In the genomic region with DNA sequence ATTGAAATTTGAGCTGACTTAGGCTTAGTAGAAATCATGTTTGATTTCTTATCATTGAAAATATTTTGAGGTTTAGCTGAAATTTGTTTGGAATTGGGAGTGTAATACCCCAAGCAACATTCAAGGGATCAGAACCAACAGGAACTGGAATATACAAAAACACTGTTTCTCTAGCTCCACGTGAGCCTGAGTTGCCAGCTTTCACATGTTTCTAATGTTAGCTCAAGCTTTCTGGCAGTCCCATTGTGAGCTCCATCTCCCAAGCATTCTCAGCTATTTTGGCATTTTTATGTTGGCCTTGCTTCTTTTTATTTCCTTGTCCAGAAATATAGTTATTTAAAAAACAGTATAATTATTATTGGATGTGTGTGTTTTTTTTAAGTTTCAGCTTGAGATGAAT, we compare ENCODE assay signal across 16 cellular contexts.
DNase-seq lines count a peak whose midpoint lies in the region; ATAC-seq and TF ChIP-seq lines count a peak whose summit lies in the region.
"Had no signal": no experiment of that assay in that cellular context is flagged by ENCODE, and none has a peak within 500 bp of the region (broad histone marks: within the 10 kb centered on the region; RNA-seq: fewer than 3 reads in every experiment).

No MANE protein-coding gene starts in this region.

- TF ChIP-seq CTCF in nephron progenitor cell (IDR thresholded peaks at IDR 0.05): no peak
- TF ChIP-seq CTCF in tibial artery (IDR thresholded peaks at IDR 0.05): no peak
- no peak for TF ChIP-seq CTCF in WERI-Rb-1 (IDR thresholded peaks at IDR 0.05; ENCODE audit: low read depth, low read length)

- H3K27me3 ChIP-seq in adipocyte (replicated peaks; ENCODE audit: control insufficient read depth, insufficient read depth, low read length) (peaks cover 3% of the 10 kb centered on the region), tibial artery (no peaks in the 10 kb centered on the region), WERI-Rb-1 (ENCODE audit: insufficient read depth, low read depth, severe bottlenecking) (no peaks in the 10 kb centered on the region)

- peaks cover 3% of the 10 kb centered on the region for H3K9me3 Mint-ChIP-seq in nephron progenitor cell
- H3K9me3 Mint-ChIP-seq: GM23338, H9 had no signal

- peak overlapping the region; percentile 84 for H3K27ac Mint-ChIP-seq in nephron progenitor cell
- H3K27ac Mint-ChIP-seq: CD4-positive, alpha-beta memory T cell; GM23338; H9 had no signal

- no peak overlapping the region for H3K9ac ChIP-seq in adipocyte (ENCODE audit: low read length)

- peak overlapping the region; percentile 11 to 33 for H3K27ac ChIP-seq in tibial artery
- H3K27ac ChIP-seq in WERI-Rb-1: no peak overlapping the region

- intact Hi-C loops in tibial artery (cut with DNase I; ENCODE audit: low total_unique reads): no loop called here

- H3K4me3 ChIP-seq in adipocyte (ENCODE audit: low read length): no peak overlapping the region
- H3K4me3 ChIP-seq in tibial artery: no peak overlapping the region
- H3K4me3 ChIP-seq in WERI-Rb-1 (ENCODE audit: low read depth, low read length): no peak overlapping the region
- H3K4me3 ChIP-seq: GM23338 had no signal

- peak; percentile 7 for DNase-seq in adipocyte (ENCODE audit: low read depth)
- no peak for DNase-seq in nephron progenitor cell
- DNase-seq in tibial artery: no peak
- DNase-seq in WERI-Rb-1: no peak
- DNase-seq: C1 segment of cervical spinal cord; Calu3; CD4-positive, alpha-beta memory T cell; COR-L47; DMS53; DMS79 treated with DMSO at 0.1 percent for 48 hours; GF-D8; H9 had no signal

- no peaks in the 10 kb centered on the region for H3K27me3 Mint-ChIP-seq in nephron progenitor cell (ENCODE audit: low read depth, poor library complexity)
- H3K27me3 Mint-ChIP-seq: CD4-positive, alpha-beta memory T cell had no signal

- no peak overlapping the region for H3K4me3 Mint-ChIP-seq in nephron progenitor cell
- H3K4me3 Mint-ChIP-seq: CD4-positive, alpha-beta memory T cell; GM23338; H9 had no signal

- H3K36me3 ChIP-seq in adipocyte (ENCODE audit: control insufficient read depth, insufficient read depth, low read length, severe bottlenecking) (no peaks in the 10 kb centered on the region), tibial artery (no peaks in the 10 kb centered on the region), WERI-Rb-1 (no peaks in the 10 kb centered on the region)

- no peaks in the 10 kb centered on the region for H3K4me1 ChIP-seq in adipocyte (ENCODE audit: control insufficient read depth, insufficient read depth, low read length)
- peaks cover 0 to 15% (median 0%) of the 10 kb centered on the region in 4 donors for H3K4me1 ChIP-seq in tibial artery

- H3K9me3 ChIP-seq in adipocyte (ENCODE audit: control insufficient read depth, low read length) (no peaks in the 10 kb centered on the region), tibial artery (no peaks in the 10 kb centered on the region), WERI-Rb-1 (ENCODE audit: severe bottlenecking) (no peaks in the 10 kb centered on the region)

- peaks cover 61% of the 10 kb centered on the region for H3K4me1 Mint-ChIP-seq in nephron progenitor cell
- H3K4me1 Mint-ChIP-seq: CD4-positive, alpha-beta memory T cell had no signal

- H3K36me3 Mint-ChIP-seq in nephron progenitor cell (ENCODE audit: low read depth): no peaks in the 10 kb centered on the region
- H3K36me3 Mint-ChIP-seq: CD4-positive, alpha-beta memory T cell had no signal

- ATAC-seq in HG03469 (IDR thresholded peaks at IDR 0.05; ENCODE audit: unreplicated experiment) (no peak), GM18520 (IDR thresholded peaks at IDR 0.05; ENCODE audit: unreplicated experiment) (no peak)
- ATAC-seq: GM23338, HCT116 had no signal
